In genomic region chr19:49912965-49913685, GRCh38 we compare ENCODE assay signal across 1 cellular context.
TF ChIP-seq lines count a peak whose summit lies in the region.

No MANE protein-coding gene starts in this region.

TF ChIP-seq in HepG2, 621 proteins besides CTCF, POLR2A, EP300 and RAD21 (continues in another document):
- TF ChIP-seq THYN1 (CRISPR knock-in tag; IDR thresholded peaks at IDR 0.05; ENCODE audit: borderline replicate concordance, low read depth) (no peak), ZMYM4 (CRISPR knock-in tag; IDR thresholded peaks at IDR 0.05) (peak; percentile 70), MBD4 (IDR thresholded peaks at IDR 0.05; ENCODE audit: borderline replicate concordance, low read length) (no peak), ZBTB33 (CRISPR knock-in tag; IDR thresholded peaks at IDR 0.05) (peak; percentile 100), MAX (IDR thresholded peaks at IDR 0.05) (0 out of 2 replicates have a peak, but pooled peaks have one; percentile 5), ZBTB4 (CRISPR knock-in tag; IDR thresholded peaks at IDR 0.05; ENCODE audit: borderline replicate concordance) (peak; percentile 97), AHR (CRISPR knock-in tag; IDR thresholded peaks at IDR 0.05) (no peak), ZNF451 (CRISPR knock-in tag; IDR thresholded peaks at IDR 0.05) (no peak), EHMT2 (IDR thresholded peaks at IDR 0.05; ENCODE audit: borderline replicate concordance, low read depth, low read length) (no peak), ZNF800 (CRISPR knock-in tag; IDR thresholded peaks at IDR 0.05) (no peak), ZHX2 (IDR thresholded peaks at IDR 0.05; ENCODE audit: low read depth) (0 out of 2 replicates have a peak, but pooled peaks have one; percentile 54), ZHX2 (CRISPR knock-in tag; IDR thresholded peaks at IDR 0.05; ENCODE audit: borderline replicate concordance) (no peak), ARID4A (CRISPR knock-in tag; IDR thresholded peaks at IDR 0.05; ENCODE audit: borderline replicate concordance) (peak; percentile 45; the same call in 1 of the 2 replicates), ZNF556 (CRISPR knock-in tag; IDR thresholded peaks at IDR 0.05; ENCODE audit: borderline replicate concordance) (no peak), PRPF4 (IDR thresholded peaks at IDR 0.05; ENCODE audit: low read depth, low read length, poor library complexity, severe bottlenecking) (no peak), HDAC1 (CRISPR knock-in tag; IDR thresholded peaks at IDR 0.05) (no peak), SMAD1 (CRISPR knock-in tag; IDR thresholded peaks at IDR 0.05; ENCODE audit: borderline replicate concordance, low read depth) (0 out of 2 replicates have a peak, but pooled peaks have one; percentile 40), FOXA1 (IDR thresholded peaks at IDR 0.05) (no peak), FOXA1 (CRISPR knock-in tag; IDR thresholded peaks at IDR 0.05) (peak; percentile 39; the same call in 1 of the 2 replicates), ZNF709 (CRISPR knock-in tag; IDR thresholded peaks at IDR 0.05) (no peak), ZNF784 (CRISPR knock-in tag; IDR thresholded peaks at IDR 0.05; ENCODE audit: borderline replicate concordance) (no peak), ZNF687 (CRISPR knock-in tag; IDR thresholded peaks at IDR 0.05) (peak; percentile 50), ZNF770 (CRISPR knock-in tag; IDR thresholded peaks at IDR 0.05) (0 out of 2 replicates have a peak, but pooled peaks have one; percentile 5), GATAD2A (CRISPR knock-in tag; IDR thresholded peaks at IDR 0.05) (no peak), AGO2 (optimal IDR thresholded peaks at IDR 0.05; ENCODE audit: low read depth, low read length) (peak; percentile 51), REL (CRISPR knock-in tag; conservative IDR thresholded peaks at IDR 0.05) (no peak)
